Comparison of ENCODE assay signal across 9 cellular contexts in genomic region chr15:85414495-85414894, GRCh38. TPM values are rescaled to one million over a fixed set of nuclear protein-coding genes. Genes with fewer than 3 reads are reported as not detected.
DNase-seq lines count a peak whose midpoint lies in the region; ATAC-seq and TF ChIP-seq lines count a peak whose summit lies in the region.
"Had no signal": no experiment of that assay in that cellular context is flagged by ENCODE, and none has a peak within 500 bp of the region (broad histone marks: within the 10 kb centered on the region; RNA-seq: fewer than 3 reads in every experiment).

No MANE protein-coding gene starts in this region.

- H3K27ac ChIP-seq in cardiac muscle cell, result no peak overlapping the region
- H3K27ac ChIP-seq: SK-N-MC had no signal

- peaks cover 47% of the 10 kb centered on the region for H3K4me1 Mint-ChIP-seq in T-helper 2 cell treated with Interferon-gamma antibody and Interleukin-4, amounts not matched to agents 5 μg/mL and 100 μg/mL, for 36 hours (ENCODE audit: low read depth)

- H3K27me3 Mint-ChIP-seq in T-helper 2 cell treated with Interferon-gamma antibody and Interleukin-4, amounts not matched to agents 5 μg/mL and 100 μg/mL, for 36 hours (ENCODE audit: low read depth), result no peaks in the 10 kb centered on the region

- no peak overlapping the region for H3K4me3 ChIP-seq in cardiac muscle cell
- H3K4me3 ChIP-seq: SK-N-MC had no signal

- intact Hi-C loops in cardiac septum (cut with DNase I) (loop anchor here (10.0 kb wide), 1 partner anchor 840 kb away; no protein-coding TSS in a partner anchor), left ventricle myocardium superior (cut with micrococcal nuclease) (no loop called here)

- H3K9me3 Mint-ChIP-seq in T-helper 2 cell treated with Interferon-gamma antibody and Interleukin-4, amounts not matched to agents 5 μg/mL and 100 μg/mL, for 36 hours, result no peaks in the 10 kb centered on the region

- H3K36me3 ChIP-seq in cardiac muscle cell, result no peaks in the 10 kb centered on the region

- peak overlapping the region; percentile 48 for H3K4me3 Mint-ChIP-seq in T-helper 2 cell treated with Interferon-gamma antibody and Interleukin-4, amounts not matched to agents 5 μg/mL and 100 μg/mL, for 36 hours

- ATAC-seq in left ventricle myocardium superior (peak; percentile 24), HG02798 (IDR thresholded peaks at IDR 0.05; ENCODE audit: poor library complexity, unreplicated experiment) (no peak), HG02623 (IDR thresholded peaks at IDR 0.05; ENCODE audit: unreplicated experiment) (no peak), HG03342 (IDR thresholded peaks at IDR 0.05; ENCODE audit: unreplicated experiment) (no peak)

- H3K27ac Mint-ChIP-seq in T-helper 2 cell treated with Interferon-gamma antibody and Interleukin-4, amounts not matched to agents 5 μg/mL and 100 μg/mL, for 36 hours, result peak overlapping the region; percentile 67

- H3K27me3 ChIP-seq in cardiac muscle cell, result no peaks in the 10 kb centered on the region

- H3K9me3 ChIP-seq in cardiac muscle cell (ENCODE audit: low read depth), result no peaks in the 10 kb centered on the region

- peak; percentile 25 for TF ChIP-seq CTCF in cardiac muscle cell (IDR thresholded peaks at IDR 0.05; ENCODE audit: low read depth, low read length)

- no peaks in the 10 kb centered on the region for H3K4me1 ChIP-seq in cardiac muscle cell (ENCODE audit: low read depth)

- DNase-seq in cardiac muscle cell (ENCODE audit: low read depth in 1 of 2, low spot score in 1 of 2), result peak in 1 of 2 donors; percentile 55
- no peak for DNase-seq in cardiac septum (ENCODE audit: low spot score)
- DNase-seq in T-helper 2 cell treated with Interferon-gamma antibody and Interleukin-4, amounts not matched to agents 5 μg/mL and 100 μg/mL, for 36 hours (ENCODE audit: low spot score), result no peak
- no peak for DNase-seq in left ventricle myocardium superior
- no peak for DNase-seq in NCI-H345 treated with DMSO at 0.1 percent for 48 hours (lab: John Stamatoyannopoulos, UW; ENCODE audit: unreplicated experiment)

- peaks cover 13% of the 10 kb centered on the region for H3K36me3 Mint-ChIP-seq in T-helper 2 cell treated with Interferon-gamma antibody and Interleukin-4, amounts not matched to agents 5 μg/mL and 100 μg/mL, for 36 hours (ENCODE audit: low read depth)

RNA-seq across cellular contexts. Expression of gene AKAP13, which starts 34.1 kb away (rescaled TPM):
- total RNA-seq in cardiac muscle cell, result 72.5 and 108 TPM in 2 replicates
- 53.1 and 86.9 TPM in 2 replicates for polyA plus RNA-seq in cardiac muscle cell
- 458 TPM for total RNA-seq in cardiac septum
- 284 TPM for total RNA-seq in left ventricle myocardium superior
